ENCODE assay signal across 27 cellular contexts in genomic region chr4:158112612-158113011, GRCh38.
DNase-seq lines count a peak whose midpoint lies in the region; ATAC-seq and TF ChIP-seq lines count a peak whose summit lies in the region.
"Had no signal": no experiment of that assay in that cellular context is flagged by ENCODE, and none has a peak within 500 bp of the region (broad histone marks: within the 10 kb centered on the region; RNA-seq: fewer than 3 reads in every experiment).

No MANE protein-coding gene starts in this region.

- H3K36me3 ChIP-seq in Caco-2 (ENCODE audit: control insufficient read depth, insufficient read depth, low read length) = no peaks in the 10 kb centered on the region
- H3K36me3 ChIP-seq in neuronal stem cell (replicated peaks in 1 of 2; ENCODE audit: control insufficient read depth in 2 of 2, insufficient read depth in 2 of 2, low read length in 2 of 2) = no peaks in the 10 kb centered on the region
- H3K36me3 ChIP-seq: brain microvascular endothelial cell, prostate gland, suprapubic skin had no signal

- no peak overlapping the region for H3K4me3 ChIP-seq in Caco-2 (ENCODE audit: low read depth, low read length)
- H3K4me3 ChIP-seq in choroid plexus epithelial cell (ENCODE audit: low read depth, low read length) = no peak overlapping the region
- no peak overlapping the region for H3K4me3 ChIP-seq in neuronal stem cell (ENCODE audit: low read length in 2 of 2)
- H3K4me3 ChIP-seq: prostate gland, suprapubic skin had no signal

- peak overlapping the region; percentile 10 for H3K4me3 Mint-ChIP-seq in Caco-2 (ENCODE audit: unreplicated experiment)
- no peak overlapping the region for H3K4me3 Mint-ChIP-seq in activated CD8-positive, alpha-beta T cell treated with anti-CD3 and anti-CD28 coated beads, Interleukin-2, amount 10 ng/mL, durations not matched to agents 7 days and 5 days
- H3K4me3 Mint-ChIP-seq: activated T-cell treated with anti-CD3 and anti-CD28 coated beads, Interleukin-2, amount 50 U/mL, for 4 hours; CD8-positive, alpha-beta memory T cell had no signal

- H2AK5ac ChIP-seq in neuronal stem cell (ENCODE audit: low read depth, low read length) = no peak overlapping the region

- H2BK120ac ChIP-seq in neuronal stem cell (ENCODE audit: low read depth, low read length) = no peak overlapping the region

- H3K4me2 ChIP-seq in neuronal stem cell (ENCODE audit: insufficient read depth, low read length, poor library complexity, severe bottlenecking) = no peak overlapping the region
- H3K4me2 ChIP-seq: SK-N-SH had no signal

- no peak overlapping the region for H3K27ac ChIP-seq in neuronal stem cell (replicated peaks; ENCODE audit: low read length)
- H3K27ac ChIP-seq: brain microvascular endothelial cell, prostate gland, RWPE1, suprapubic skin had no signal

- intact Hi-C loops in Caco-2 (cut with micrococcal nuclease; ENCODE audit: unreplicated experiment) = no loop called here

- no peak overlapping the region for H4K91ac ChIP-seq in neuronal stem cell (ENCODE audit: low read depth, low read length, poor library complexity)

- TF ChIP-seq CTCF in Caco-2 (IDR thresholded peaks at IDR 0.05; ENCODE audit: insufficient read depth in 1 of 2, low read depth in 1 of 2, low read length in 1 of 2, severe bottlenecking in 1 of 2, unreplicated experiment in 1 of 2) (no peak), choroid plexus epithelial cell (conservative IDR thresholded peaks at IDR 0.05; ENCODE audit: low read depth, low read length) (no peak)

- H2BK15ac ChIP-seq in neuronal stem cell (ENCODE audit: low read length) = no peak overlapping the region

- H3K4ac ChIP-seq in neuronal stem cell (ENCODE audit: low read length) = no peak overlapping the region

- H3K14ac ChIP-seq in neuronal stem cell (ENCODE audit: low read length) = no peak overlapping the region

- no peaks in the 10 kb centered on the region for H3K36me3 Mint-ChIP-seq in Caco-2 (ENCODE audit: insufficient read depth, unreplicated experiment)
- H3K36me3 Mint-ChIP-seq in activated CD8-positive, alpha-beta T cell treated with anti-CD3 and anti-CD28 coated beads, Interleukin-2, amount 10 ng/mL, durations not matched to agents 7 days and 5 days (ENCODE audit: low read depth) = no peaks in the 10 kb centered on the region
- H3K36me3 Mint-ChIP-seq: CD8-positive, alpha-beta memory T cell had no signal

- peak overlapping the region; percentile 57 for H2AFZ ChIP-seq in neuronal stem cell (ENCODE audit: low read length)

- no peak overlapping the region for H4K8ac ChIP-seq in neuronal stem cell (ENCODE audit: low read depth, low read length)

- H2BK5ac ChIP-seq in neuronal stem cell (ENCODE audit: low read length) = no peak overlapping the region

- ATAC-seq in activated CD8-positive, alpha-beta T cell treated with anti-CD3 and anti-CD28 coated beads, Interleukin-2, amount 10 ng/mL, durations not matched to agents 7 days and 5 days = no peak
- ATAC-seq: activated T-cell treated with anti-CD3 and anti-CD28 coated beads, Interleukin-2, amount 50 U/mL, for 4 hours; left colon had no signal

- H3K27ac Mint-ChIP-seq in Caco-2 (ENCODE audit: unreplicated experiment) = peak overlapping the region; percentile 87
- no peak overlapping the region for H3K27ac Mint-ChIP-seq in activated CD8-positive, alpha-beta T cell treated with anti-CD3 and anti-CD28 coated beads, Interleukin-2, amount 10 ng/mL, durations not matched to agents 7 days and 5 days
- H3K27ac Mint-ChIP-seq: CD8-positive, alpha-beta memory T cell had no signal

- H3K9me3 ChIP-seq in Caco-2 = no peaks in the 10 kb centered on the region
- no peaks in the 10 kb centered on the region for H3K9me3 ChIP-seq in neuronal stem cell (replicated peaks in 1 of 2; ENCODE audit: control insufficient read depth in 2 of 2, insufficient read depth in 1 of 2, low read depth in 1 of 2, low read length in 2 of 2)
- H3K9me3 ChIP-seq: prostate gland, SK-N-SH, suprapubic skin had no signal

- H3K4me1 Mint-ChIP-seq in Caco-2 (ENCODE audit: low read depth, unreplicated experiment) = peaks cover 10% of the 10 kb centered on the region
- no peaks in the 10 kb centered on the region for H3K4me1 Mint-ChIP-seq in activated CD8-positive, alpha-beta T cell treated with anti-CD3 and anti-CD28 coated beads, Interleukin-2, amount 10 ng/mL, durations not matched to agents 7 days and 5 days (ENCODE audit: low read depth)
- H3K4me1 Mint-ChIP-seq: CD8-positive, alpha-beta memory T cell had no signal

- H3K9me3 Mint-ChIP-seq in Caco-2 (ENCODE audit: unreplicated experiment) = no peaks in the 10 kb centered on the region
- H3K9me3 Mint-ChIP-seq in activated CD8-positive, alpha-beta T cell treated with anti-CD3 and anti-CD28 coated beads, Interleukin-2, amount 10 ng/mL, durations not matched to agents 7 days and 5 days (ENCODE audit: insufficient read depth) = no peaks in the 10 kb centered on the region

- no peak for DNase-seq in Caco-2
- DNase-seq in NOMO-1 treated with DMSO at 0.1 percent for 48 hours (lab: John Stamatoyannopoulos, UW; ENCODE audit: unreplicated experiment) = peak; percentile 50
- DNase-seq in choroid plexus epithelial cell (ENCODE audit: low read depth) = peak; percentile 12
- DNase-seq in neuronal stem cell (ENCODE audit: low spot score) = no peak
- no peak for DNase-seq in midbrain (lab: John Stamatoyannopoulos, UW)
- DNase-seq in hepatic stellate cell (ENCODE audit: low spot score) = no peak
- DNase-seq in activated CD8-positive, alpha-beta T cell treated with anti-CD3 and anti-CD28 coated beads, Interleukin-2, amount 10 ng/mL, durations not matched to agents 7 days and 5 days = no peak
- DNase-seq: activated CD4-positive, alpha-beta T cell treated with anti-CD3 and anti-CD28 coated beads for 48 hours; activated naive CD4-positive, alpha-beta T cell; activated T-cell treated with anti-CD3 and anti-CD28 coated beads, Interleukin-2, amount 50 U/mL, for 4 hours; brain microvascular endothelial cell; CD8-positive, alpha-beta memory T cell; DMS153; effector CD8-positive, alpha-beta T cell; foreskin melanocyte; left colon; NCI-H1417 treated with DMSO at 0.1 percent for 48 hours; NCI-H2081; NCI-H345; NCI-H82; nucleus accumbens; SK-N-SH; stimulated activated CD4-positive, alpha-beta T cell treated with anti-CD3 and anti-CD28 coated beads, Interleukin-15, amount 100 ng/mL, for 24 hours; T-helper 2 cell had no signal

- TSS peak; percentile 87 for BruUV-seq in Caco-2 (replicated peaks; lab: Mats Ljungman, UMichigan)

- H3K23ac ChIP-seq in neuronal stem cell (ENCODE audit: low read depth, low read length, poor library complexity) = no peak overlapping the region

- no peaks in the 10 kb centered on the region for H3K79me1 ChIP-seq in neuronal stem cell (ENCODE audit: low read depth, low read length)

- no peak overlapping the region for H3K18ac ChIP-seq in neuronal stem cell (ENCODE audit: low read length)

- POLR2A ChIA-PET in Caco-2 (lab: Charles Lee) = no interaction called here
- POLR2A ChIA-PET in activated CD8-positive, alpha-beta T cell treated with anti-CD3 and anti-CD28 coated beads, Interleukin-2, amount 10 ng/mL, durations not matched to agents 7 days and 5 days (lab: Charles Lee) = no interaction called here

- peaks cover 21% of the 10 kb centered on the region; the same call in 1 of the 2 replicates for H3K4me1 ChIP-seq in Caco-2
- peaks cover 3 to 8% of the 10 kb centered on the region in 2 donors for H3K4me1 ChIP-seq in neuronal stem cell (ENCODE audit: control insufficient read depth in 2 of 2, insufficient read depth in 1 of 2, low read depth in 1 of 2, low read length in 2 of 2)
- H3K4me1 ChIP-seq: prostate gland, suprapubic skin had no signal

- CTCF ChIA-PET in Caco-2 (lab: Charles Lee) = no interaction called here
- CTCF ChIA-PET in activated CD8-positive, alpha-beta T cell treated with anti-CD3 and anti-CD28 coated beads, Interleukin-2, amount 10 ng/mL, durations not matched to agents 7 days and 5 days (lab: Charles Lee) = no interaction called here

- H3K27me3 ChIP-seq in Caco-2 (replicated peaks; ENCODE audit: control insufficient read depth, insufficient read depth, low read length) (no peaks in the 10 kb centered on the region), neuronal stem cell (ENCODE audit: control insufficient read depth in 3 of 3, insufficient read depth in 3 of 3, low read depth in 1 of 3, low read length in 3 of 3) (no peaks in the 10 kb centered on the region)
- H3K27me3 ChIP-seq: brain microvascular endothelial cell, suprapubic skin had no signal

- no peak overlapping the region for H2BK12ac ChIP-seq in neuronal stem cell (ENCODE audit: low read length)

- no peak overlapping the region for H3K9ac ChIP-seq in neuronal stem cell (ENCODE audit: low read depth, low read length, poor library complexity)
- H3K9ac ChIP-seq: SK-N-SH had no signal

- H3K27me3 Mint-ChIP-seq in Caco-2 (ENCODE audit: insufficient read depth, unreplicated experiment) = no peaks in the 10 kb centered on the region
- no peaks in the 10 kb centered on the region for H3K27me3 Mint-ChIP-seq in activated CD8-positive, alpha-beta T cell treated with anti-CD3 and anti-CD28 coated beads, Interleukin-2, amount 10 ng/mL, durations not matched to agents 7 days and 5 days (ENCODE audit: low read depth)

Comparison
In these comparisons a context has a peak if more than half of its experiments do, and no peak if none do; other contexts are left out.
1. DNase-seq: peak in NOMO-1 treated with DMSO at 0.1 percent for 48 hours (single experiment) and choroid plexus epithelial cell (single experiment); none in Caco-2 (0 of 2), neuronal stem cell (single experiment), midbrain (single experiment), hepatic stellate cell (single experiment) and activated CD8-positive, alpha-beta T cell treated with anti-CD3 and anti-CD28 coated beads, Interleukin-2, amount 10 ng/mL, durations not matched to agents 7 days and 5 days (single experiment).